27 cellular contexts compared by ENCODE assay signal in genomic region chr7:136998495-136998894, GRCh38.
A peak's percentile ranks its signal among the peaks of the same experiment; 100 is the strongest.
DNase-seq lines count a peak whose midpoint lies in the region; ATAC-seq and TF ChIP-seq lines count a peak whose summit lies in the region.
"Had no signal": no experiment of that assay in that cellular context is flagged by ENCODE, and none has a peak within 500 bp of the region (broad histone marks: within the 10 kb centered on the region; RNA-seq: fewer than 3 reads in every experiment).

No MANE protein-coding gene starts in this region.

- H3K4me3 ChIP-seq in brain microvascular endothelial cell (ENCODE audit: low read depth, low read length) (no peak overlapping the region), mesenchymal stem cell (ENCODE audit: insufficient read depth in 1 of 2, low read depth in 1 of 2, low read length in 2 of 2) (no peak overlapping the region), MG63 (no peak overlapping the region)
- H3K4me3 ChIP-seq: hepatocyte, K562, ovary, right lobe of liver, SK-N-MC, testis had no signal

- H3K4ac ChIP-seq in mesenchymal stem cell (ENCODE audit: low read depth in 1 of 2, low read length in 2 of 2): no peak overlapping the region

- no peaks in the 10 kb centered on the region for H3K79me1 ChIP-seq in mesenchymal stem cell (replicated peaks; ENCODE audit: low read length, poor library complexity, severe bottlenecking)

- no peak for ATAC-seq in WTC11
- ATAC-seq: foreskin keratinocyte; K562; natural killer cell treated with Interleukin-12 subunit alpha and Interleukin-12 subunit beta and Interleukin-15 and Interleukin-18, amount 100 ng/mL, for 72 hours; right lobe of liver had no signal

- H3K4me3 Mint-ChIP-seq in WTC11: no peak overlapping the region
- H3K4me3 Mint-ChIP-seq: natural killer cell treated with Interleukin-12 subunit alpha and Interleukin-12 subunit beta and Interleukin-15 and Interleukin-18, amount 100 ng/mL, for 72 hours; T-helper 1 cell treated with Interleukin-12 subunit alpha and Interleukin-12 subunit beta and Interleukin-4 antibody, amounts not matched to agents 30 μg/mL and 1 μg/mL, for 36 hours had no signal

- CTCF ChIA-PET in WTC11 (lab: Charles Lee): no interaction called here

- no peak overlapping the region for H4K8ac ChIP-seq in mesenchymal stem cell (ENCODE audit: low read length)

- H3K9me3 ChIP-seq in mesenchymal stem cell (ENCODE audit: control insufficient read depth, low read length) (no peaks in the 10 kb centered on the region), MG63 (no peaks in the 10 kb centered on the region)
- H3K9me3 ChIP-seq: ovary, right lobe of liver, testis had no signal

- no peak overlapping the region for H2BK12ac ChIP-seq in mesenchymal stem cell (ENCODE audit: low read length in 2 of 2)

- H3K14ac ChIP-seq in mesenchymal stem cell (ENCODE audit: low read length in 2 of 2): no peak overlapping the region

- WGBS in mesenchymal stem cell: no CpG with 5 or more reads among the region's 2 CpGs

- H4K91ac ChIP-seq in mesenchymal stem cell (ENCODE audit: low read length): no peak overlapping the region

- no peaks in the 10 kb centered on the region for H3K27me3 ChIP-seq in brain microvascular endothelial cell (replicated peaks)
- no peaks in the 10 kb centered on the region for H3K27me3 ChIP-seq in mesenchymal stem cell (ENCODE audit: control insufficient read depth in 1 of 2, insufficient read depth in 1 of 2, low read length in 2 of 2)
- no peaks in the 10 kb centered on the region for H3K27me3 ChIP-seq in MG63
- H3K27me3 ChIP-seq: foreskin keratinocyte, hepatocyte, ovary, right lobe of liver, testis had no signal

- H2BK5ac ChIP-seq in mesenchymal stem cell (ENCODE audit: low read depth, low read length, poor library complexity, severe bottlenecking): no peak overlapping the region

- peaks cover 12% of the 10 kb centered on the region for H3K4me1 Mint-ChIP-seq in WTC11

- no peak overlapping the region for H3K27ac Mint-ChIP-seq in WTC11
- H3K27ac Mint-ChIP-seq: natural killer cell treated with Interleukin-12 subunit alpha and Interleukin-12 subunit beta and Interleukin-15 and Interleukin-18, amount 100 ng/mL, for 72 hours; T-helper 1 cell treated with Interleukin-12 subunit alpha and Interleukin-12 subunit beta and Interleukin-4 antibody, amounts not matched to agents 30 μg/mL and 1 μg/mL, for 36 hours had no signal

- in situ Hi-C loops in brain microvascular endothelial cell (cut with HindIII; ENCODE audit: low pct_ligation_motif_present, low sequenced_read_pairs): no loop called here

- POLR2A ChIA-PET in WTC11 (lab: Charles Lee): no interaction called here

- peak overlapping the region; percentile 64 for H3K27ac ChIP-seq in brain microvascular endothelial cell
- H3K27ac ChIP-seq in mesenchymal stem cell (ENCODE audit: low read length, poor library complexity, severe bottlenecking): no peak overlapping the region
- H3K27ac ChIP-seq: foreskin keratinocyte, hepatocyte, ovary, right lobe of liver, SK-N-MC, testis had no signal

- no peak overlapping the region for H2BK120ac ChIP-seq in mesenchymal stem cell (ENCODE audit: low read depth, low read length)

- DNase-seq in AG09319 (ENCODE audit: extremely low read depth, low read depth) (peak; percentile 35), HCEC 1CT (peak; percentile 61), brain microvascular endothelial cell (peak; percentile 20), mesenchymal stem cell (peak; percentile 31), WTC11 (ENCODE audit: low spot score) (no peak), MG63 (no peak), activated gamma-delta T cell treated with Interleukin-2 at 50 U/mL for 16 hours (no peak), NCI-H446 treated with DMSO at 0.1 percent for 48 hours (lab: John Stamatoyannopoulos, UW) (no peak)
- DNase-seq: activated CD4-positive, alpha-beta T cell treated with anti-CD3 and anti-CD28 coated beads for 4 hours; activated CD8-positive, alpha-beta memory T cell treated with anti-CD3 and anti-CD28 coated beads for 24 hours; activated T-cell treated with anti-CD3 and anti-CD28 coated beads, Interleukin-2, amount 50 U/mL, for 1 hour; dermis blood vessel endothelial cell; foreskin keratinocyte; left ventricle myocardium superior; midbrain; NCI-H1694 treated with DMSO at 0.1 percent for 48 hours; NCI-H526 treated with DMSO at 0.1 percent for 48 hours; ovary; right lobe of liver; RPMI8226; stimulated activated naive CD4-positive, alpha-beta T cell treated with Interleukin-2 at 50 U/mL for 16 hours; testis had no signal

- H2BK15ac ChIP-seq in mesenchymal stem cell (ENCODE audit: low read depth, poor library complexity, severe bottlenecking): no peak overlapping the region

- TF ChIP-seq CTCF in AG09319 (IDR thresholded peaks at IDR 0.05; ENCODE audit: low read depth, low read length): no peak
- no peak for TF ChIP-seq CTCF in brain microvascular endothelial cell (IDR thresholded peaks at IDR 0.05; ENCODE audit: low read depth, low read length, missing control alignments)
- TF ChIP-seq CTCF in WTC11 (IDR thresholded peaks at IDR 0.05): no peak

- no peak overlapping the region for H3K9ac ChIP-seq in mesenchymal stem cell (ENCODE audit: low read length)

- H3K36me3 ChIP-seq in brain microvascular endothelial cell (replicated peaks) (no peaks in the 10 kb centered on the region), mesenchymal stem cell (ENCODE audit: control insufficient read depth in 1 of 2, insufficient read depth in 2 of 2, low read depth in 1 of 2, low read length in 2 of 2) (no peaks in the 10 kb centered on the region), MG63 (no peaks in the 10 kb centered on the region)
- H3K36me3 ChIP-seq: ovary, right lobe of liver had no signal

- peaks cover 16% of the 10 kb centered on the region for H3K27me3 Mint-ChIP-seq in WTC11 (ENCODE audit: low read depth)
- H3K27me3 Mint-ChIP-seq: natural killer cell treated with Interleukin-12 subunit alpha and Interleukin-12 subunit beta and Interleukin-15 and Interleukin-18, amount 100 ng/mL, for 72 hours had no signal

- H3K9me3 Mint-ChIP-seq in WTC11: no peaks in the 10 kb centered on the region
- H3K9me3 Mint-ChIP-seq: T-helper 1 cell treated with Interleukin-12 subunit alpha and Interleukin-12 subunit beta and Interleukin-4 antibody, amounts not matched to agents 30 μg/mL and 1 μg/mL, for 36 hours had no signal

- no peaks in the 10 kb centered on the region for H3K36me3 Mint-ChIP-seq in WTC11
- H3K36me3 Mint-ChIP-seq: natural killer cell treated with Interleukin-12 subunit alpha and Interleukin-12 subunit beta and Interleukin-15 and Interleukin-18, amount 100 ng/mL, for 72 hours had no signal

- no peak overlapping the region for H2AK5ac ChIP-seq in mesenchymal stem cell (ENCODE audit: low read length, severe bottlenecking)

- H3K4me2 ChIP-seq in mesenchymal stem cell (ENCODE audit: low read length, poor library complexity, severe bottlenecking): no peak overlapping the region
- H3K4me2 ChIP-seq: hepatocyte had no signal

- peaks cover 1% of the 10 kb centered on the region for H3K4me1 ChIP-seq in mesenchymal stem cell (ENCODE audit: control insufficient read depth, insufficient read depth, low read depth, low read length)
- H3K4me1 ChIP-seq: foreskin keratinocyte, right lobe of liver, testis had no signal

- H2AFZ ChIP-seq in mesenchymal stem cell (ENCODE audit: low read depth, low read length): no peak overlapping the region
- H2AFZ ChIP-seq: hepatocyte had no signal

- H3K23ac ChIP-seq in mesenchymal stem cell (ENCODE audit: low read length in 2 of 2): no peak overlapping the region

- no peak overlapping the region for H3K18ac ChIP-seq in mesenchymal stem cell (ENCODE audit: low read depth in 1 of 2, low read length in 2 of 2)

TF ChIP-seq in WTC11, 78 proteins besides CTCF, POLR2A, EP300 and RAD21 (continues in another document):
- TF ChIP-seq USF1 (CRISPR knock-in tag; IDR thresholded peaks at IDR 0.05) (no peak), IRF1 (CRISPR knock-in tag; IDR thresholded peaks at IDR 0.05) (no peak), ERG (CRISPR knock-in tag; IDR thresholded peaks at IDR 0.05) (no peak), SOX15 (CRISPR knock-in tag; IDR thresholded peaks at IDR 0.05) (no peak), ESRRA (CRISPR knock-in tag; IDR thresholded peaks at IDR 0.05; ENCODE audit: borderline replicate concordance) (no peak), E2F1 (CRISPR knock-in tag; IDR thresholded peaks at IDR 0.05) (no peak), ZNF396 (CRISPR knock-in tag; IDR thresholded peaks at IDR 0.05; ENCODE audit: borderline replicate concordance) (no peak)

Comparison
In these comparisons a context has a peak if more than half of its experiments do, and no peak if none do; other contexts are left out.
1. DNase-seq: peak in AG09319 (single experiment), HCEC 1CT (single experiment), brain microvascular endothelial cell (single experiment) and mesenchymal stem cell (single experiment); none in WTC11 (single experiment), MG63 (single experiment), activated gamma-delta T cell treated with Interleukin-2 at 50 U/mL for 16 hours (single experiment) and NCI-H446 treated with DMSO at 0.1 percent for 48 hours (single experiment).